Comparison of ENCODE assay signal across 20 cellular contexts in the genomic region with DNA sequence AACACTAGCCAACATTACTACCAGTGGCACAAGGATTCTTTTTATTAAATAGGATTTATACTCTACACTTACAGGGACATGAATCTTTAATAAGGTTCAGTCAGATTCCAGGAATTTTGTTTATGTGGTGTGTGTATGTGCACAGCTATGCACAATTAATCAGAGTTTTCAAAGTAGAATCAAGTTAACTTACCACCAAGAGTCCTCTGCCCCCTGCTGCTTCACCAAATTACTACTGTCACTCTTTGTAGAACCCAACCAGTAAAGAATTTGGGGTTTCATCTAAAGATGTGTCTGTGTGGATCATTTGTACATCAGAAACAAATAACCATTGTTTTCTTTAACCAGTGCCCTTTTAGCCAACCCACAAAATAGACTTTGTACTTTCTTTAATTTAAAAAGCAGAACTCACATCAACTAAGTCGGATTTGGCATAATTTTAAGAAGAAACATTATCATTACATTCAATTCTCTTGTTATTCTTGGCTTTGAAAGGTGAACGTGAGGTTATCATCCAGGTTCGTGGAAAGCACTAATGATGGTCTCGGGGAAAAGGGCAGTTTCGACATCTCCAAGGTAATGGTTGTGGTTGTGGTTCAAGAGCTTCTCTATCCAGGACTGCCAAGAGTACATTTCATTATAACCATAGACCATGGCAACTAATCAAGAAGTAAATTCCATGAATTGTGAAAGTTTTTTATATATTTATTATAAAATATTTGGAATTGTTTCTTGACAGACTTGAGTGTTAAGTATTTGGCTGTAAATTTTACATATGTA.
DNase-seq lines count a peak whose midpoint lies in the region; ATAC-seq and TF ChIP-seq lines count a peak whose summit lies in the region.
"Had no signal": no experiment of that assay in that cellular context is flagged by ENCODE, and none has a peak within 500 bp of the region (broad histone marks: within the 10 kb centered on the region; RNA-seq: fewer than 3 reads in every experiment).

No MANE protein-coding gene starts in this region.

- no peak overlapping the region for H3K4me2 ChIP-seq in MM.1S (ENCODE audit: low read depth, low read length)

- no peaks in the 10 kb centered on the region for H3F3A ChIP-seq in MM.1S (ENCODE audit: insufficient read depth, low read length)

- H3K9me2 ChIP-seq in MM.1S (replicated peaks; ENCODE audit: insufficient read depth, low read length) = no peaks in the 10 kb centered on the region

- H3K27me3 ChIP-seq in testis (no peaks in the 10 kb centered on the region), MM.1S (replicated peaks; ENCODE audit: insufficient read depth, low read length) (no peaks in the 10 kb centered on the region)
- H3K27me3 ChIP-seq: SJCRH30, spleen had no signal

- H3K4me1 ChIP-seq in testis (no peaks in the 10 kb centered on the region), MM.1S (ENCODE audit: low read length) (no peaks in the 10 kb centered on the region)
- H3K4me1 ChIP-seq: SJCRH30, spleen had no signal

- no peaks in the 10 kb centered on the region for H3K79me2 ChIP-seq in MM.1S (ENCODE audit: low read length)

- H3K36me3 ChIP-seq in testis (ENCODE audit: low read depth, missing control alignments) (no peaks in the 10 kb centered on the region), MM.1S (replicated peaks; ENCODE audit: insufficient read depth, low read length) (no peaks in the 10 kb centered on the region)
- H3K36me3 ChIP-seq: SJCRH30, spleen had no signal

- no peaks in the 10 kb centered on the region for H3K9me3 ChIP-seq in testis
- H3K9me3 ChIP-seq in MM.1S (replicated peaks; ENCODE audit: insufficient read depth, low read length) = no peaks in the 10 kb centered on the region
- H3K9me3 ChIP-seq: SJCRH30 had no signal

- H3K4me3 ChIP-seq in fibroblast of the aortic adventitia (ENCODE audit: low read depth, low read length) (no peak overlapping the region), testis (no peak overlapping the region), MM.1S (ENCODE audit: low read length) (no peak overlapping the region)
- H3K4me3 ChIP-seq: GM12878, SJCRH30, spleen had no signal

- 48 to 55% methylated on average over 5 of the region's 5 CpGs for WGBS in testis, 2 donors

- DNase-seq in DMS 273 (lab: John Stamatoyannopoulos, UW; ENCODE audit: unreplicated experiment) (peak; percentile 17), DMS 273 treated with DMSO at 0.1 percent for 48 hours (lab: John Stamatoyannopoulos, UW) (no peak), amniotic epithelial cell (ENCODE audit: low read depth) (peak; percentile 49), fibroblast of the aortic adventitia (ENCODE audit: low read depth) (peak; percentile 88), testis (peak; percentile 23), MM.1S (no peak)
- DNase-seq in activated effector memory CD4-positive, alpha-beta T cell treated with anti-CD3 and anti-CD28 coated beads, Interleukin-2, amount 50 U/mL, for 16 hours = no peak
- DNase-seq: 8988T; CD4-positive, CD25-positive, alpha-beta regulatory T cell; GOT3; Kasumi-1; left ventricle myocardium superior; SJCRH30; spleen; T-helper 9 cell; trophoblast cell had no signal

- TF ChIP-seq CTCF in fibroblast of the aortic adventitia (IDR thresholded peaks at IDR 0.05; ENCODE audit: insufficient read depth, low read length) (peak; percentile 11), testis (IDR thresholded peaks at IDR 0.05) (no peak), MM.1S (IDR thresholded peaks at IDR 0.05; ENCODE audit: low read length) (no peak)

- TF ChIP-seq POLR2A in testis (IDR thresholded peaks at IDR 0.05) = no peak

- no peak overlapping the region for H3K9ac ChIP-seq in MM.1S (ENCODE audit: low read length)

- H2AFZ ChIP-seq in MM.1S (ENCODE audit: low read length) = no peak overlapping the region

- no peak for ATAC-seq in GM21619 (IDR thresholded peaks at IDR 0.05; ENCODE audit: unreplicated experiment)
- ATAC-seq: activated naive CD4-positive, alpha-beta T cell treated with anti-CD3 and anti-CD28 coated beads, Interleukin-2, amount 50 U/mL, for 72 hours; GM12878; left ventricle myocardium superior; stimulated activated memory B cell treated with anti-CD40 and anti-IgM and Interleukin-4, amounts not matched to agents 10 μg/mL and 1 μg/mL and 100 μg/mL, for 72 hours had no signal

- H3K27ac ChIP-seq in testis = no peak overlapping the region
- H3K27ac ChIP-seq in MM.1S (ENCODE audit: low read length) = no peak overlapping the region
- H3K27ac ChIP-seq: SJCRH30, spleen had no signal

- intact Hi-C loops in testis (cut with DNase I; ENCODE audit: low total_unique reads) = no loop called here

- H4K20me1 ChIP-seq in MM.1S (ENCODE audit: insufficient read depth, low read length) = no peaks in the 10 kb centered on the region

Comparison
In these comparisons a context has a peak if more than half of its experiments do, and no peak if none do; other contexts are left out.
1. DNase-seq: peak in DMS 273 (single experiment), amniotic epithelial cell (single experiment), fibroblast of the aortic adventitia (single experiment) and testis (single experiment); none in DMS 273 treated with DMSO at 0.1 percent for 48 hours (single experiment), activated effector memory CD4-positive, alpha-beta T cell treated with anti-CD3 and anti-CD28 coated beads, Interleukin-2, amount 50 U/mL, for 16 hours (single experiment) and MM.1S (single experiment).